In the genomic region with DNA sequence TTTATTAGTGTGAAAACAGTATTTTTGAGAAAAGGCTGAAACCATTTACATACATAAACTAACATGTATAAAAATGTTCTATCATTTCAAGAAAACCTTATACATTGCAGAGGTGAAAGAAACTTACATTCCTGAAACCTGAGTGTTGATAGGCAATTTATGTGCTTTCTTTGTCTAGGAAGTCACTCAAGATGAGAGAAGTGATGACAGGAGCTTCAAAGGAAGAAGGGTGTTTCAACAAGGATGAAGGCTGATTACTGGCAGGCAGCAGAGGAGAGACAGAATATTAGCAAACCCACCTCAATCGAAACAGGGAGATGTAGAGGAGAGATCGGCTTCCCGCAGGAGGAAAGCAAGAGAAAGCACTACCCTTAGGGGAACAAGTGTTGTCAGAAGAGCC, we compare ENCODE assay signal across 28 cellular contexts.
"Had no signal": no experiment of that assay in that cellular context is flagged by ENCODE, and none has a peak within 500 bp of the region (broad histone marks: within the 10 kb centered on the region; RNA-seq: fewer than 3 reads in every experiment).

No MANE protein-coding gene starts in this region.

- H3K27ac Mint-ChIP-seq: activated CD4-positive, alpha-beta T cell treated with anti-CD3 and anti-CD28 coated beads, Interleukin-2, amount 10 ng/mL, durations not matched to agents 24 days and 14 days; activated CD8-positive, alpha-beta T cell treated with anti-CD3 and anti-CD28 coated beads for 36 hours; activated naive CD8-positive, alpha-beta T cell treated with anti-CD3 and anti-CD28 coated beads for 36 hours; activated T-cell treated with anti-CD3 and anti-CD28 coated beads, Interleukin-2, amount 50 U/mL, for 72 hours; activated T-helper 17 cell treated with anti-CD3 and anti-CD28 coated beads, Interleukin-2, amount 50 U/mL, for 72 hours; T-helper 2 cell treated with Interferon-gamma antibody and Interleukin-4, amounts not matched to agents 5 μg/mL and 100 μg/mL, for 36 hours had no signal

- H3K9me3 Mint-ChIP-seq: activated CD4-positive, alpha-beta T cell treated with anti-CD3 and anti-CD28 coated beads, Interleukin-2, amount 10 ng/mL, durations not matched to agents 24 days and 14 days; activated CD8-positive, alpha-beta T cell treated with anti-CD3 and anti-CD28 coated beads for 36 hours; activated naive CD8-positive, alpha-beta T cell treated with anti-CD3 and anti-CD28 coated beads for 36 hours; activated T-cell treated with anti-CD3 and anti-CD28 coated beads, Interleukin-2, amount 50 U/mL, for 72 hours; activated T-helper 17 cell treated with anti-CD3 and anti-CD28 coated beads, Interleukin-2, amount 50 U/mL, for 72 hours; T-helper 2 cell treated with Interferon-gamma antibody and Interleukin-4, amounts not matched to agents 5 μg/mL and 100 μg/mL, for 36 hours had no signal

- H3K4me1 Mint-ChIP-seq: activated CD4-positive, alpha-beta T cell treated with anti-CD3 and anti-CD28 coated beads, Interleukin-2, amount 10 ng/mL, durations not matched to agents 24 days and 14 days; activated naive CD8-positive, alpha-beta T cell treated with anti-CD3 and anti-CD28 coated beads for 36 hours; activated T-helper 17 cell treated with anti-CD3 and anti-CD28 coated beads, Interleukin-2, amount 50 U/mL, for 72 hours had no signal

- FAIRE-seq: TTC549 had no signal

- DNase-seq: activated CD4-positive, alpha-beta T cell treated with anti-CD3 and anti-CD28 coated beads, Interleukin-2, amount 10 ng/mL, durations not matched to agents 24 days and 14 days; activated CD4-positive, alpha-beta T cell treated with anti-CD3 and anti-CD28 coated beads, Interleukin-2, amount 50 U/mL, for 4 hours; activated CD8-positive, alpha-beta T cell treated with anti-CD3 and anti-CD28 coated beads for 36 hours; activated effector memory CD4-positive, alpha-beta T cell treated with anti-CD3 and anti-CD28 coated beads, Interleukin-2, amount 50 U/mL, for 16 hours; activated naive CD4-positive, alpha-beta T cell; activated naive CD4-positive, alpha-beta T cell treated with anti-CD3 and anti-CD28 coated beads, Interleukin-2, amount 50 U/mL, for 16 hours; activated naive CD8-positive, alpha-beta T cell treated with anti-CD3 and anti-CD28 coated beads for 36 hours; activated T-cell treated with anti-CD3 and anti-CD28 coated beads, Interleukin-2, amount 50 U/mL, for 1 hour; activated T-cell treated with anti-CD3 and anti-CD28 coated beads, Interleukin-2, amount 50 U/mL, for 72 hours; amygdala; cerebellar nuclear complex; Kasumi-1; KG1; MM.1S; MV-4-11; NCI-H1092; NCI-H1436 treated with DMSO at 0.1 percent for 48 hours; NCI-H1694 treated with DMSO at 0.1 percent for 48 hours; NCI-H2029; NCI-H226; NCI-H446 treated with DMSO at 0.1 percent for 48 hours; NCI-H524; SHP77; SJCRH30 had no signal

- H3K4me3 Mint-ChIP-seq: activated CD4-positive, alpha-beta T cell treated with anti-CD3 and anti-CD28 coated beads, Interleukin-2, amount 10 ng/mL, durations not matched to agents 24 days and 14 days; activated CD8-positive, alpha-beta T cell treated with anti-CD3 and anti-CD28 coated beads for 36 hours; activated naive CD8-positive, alpha-beta T cell treated with anti-CD3 and anti-CD28 coated beads for 36 hours; activated T-cell treated with anti-CD3 and anti-CD28 coated beads, Interleukin-2, amount 50 U/mL, for 72 hours; activated T-helper 17 cell treated with anti-CD3 and anti-CD28 coated beads, Interleukin-2, amount 50 U/mL, for 72 hours; T-helper 2 cell treated with Interferon-gamma antibody and Interleukin-4, amounts not matched to agents 5 μg/mL and 100 μg/mL, for 36 hours had no signal

- H3K27me3 Mint-ChIP-seq: activated CD8-positive, alpha-beta T cell treated with anti-CD3 and anti-CD28 coated beads for 36 hours; activated T-helper 17 cell treated with anti-CD3 and anti-CD28 coated beads, Interleukin-2, amount 50 U/mL, for 72 hours had no signal

- ATAC-seq: activated CD8-positive, alpha-beta T cell treated with anti-CD3 and anti-CD28 coated beads for 36 hours; activated T-cell treated with anti-CD3 and anti-CD28 coated beads, Interleukin-2, amount 50 U/mL, for 72 hours; activated T-helper 17 cell treated with anti-CD3 and anti-CD28 coated beads, Interleukin-2, amount 50 U/mL, for 72 hours; Panc1 had no signal

- H3K36me3 Mint-ChIP-seq: activated naive CD8-positive, alpha-beta T cell treated with anti-CD3 and anti-CD28 coated beads for 36 hours had no signal
